8 cellular contexts compared by ENCODE assay signal in the genomic region with DNA sequence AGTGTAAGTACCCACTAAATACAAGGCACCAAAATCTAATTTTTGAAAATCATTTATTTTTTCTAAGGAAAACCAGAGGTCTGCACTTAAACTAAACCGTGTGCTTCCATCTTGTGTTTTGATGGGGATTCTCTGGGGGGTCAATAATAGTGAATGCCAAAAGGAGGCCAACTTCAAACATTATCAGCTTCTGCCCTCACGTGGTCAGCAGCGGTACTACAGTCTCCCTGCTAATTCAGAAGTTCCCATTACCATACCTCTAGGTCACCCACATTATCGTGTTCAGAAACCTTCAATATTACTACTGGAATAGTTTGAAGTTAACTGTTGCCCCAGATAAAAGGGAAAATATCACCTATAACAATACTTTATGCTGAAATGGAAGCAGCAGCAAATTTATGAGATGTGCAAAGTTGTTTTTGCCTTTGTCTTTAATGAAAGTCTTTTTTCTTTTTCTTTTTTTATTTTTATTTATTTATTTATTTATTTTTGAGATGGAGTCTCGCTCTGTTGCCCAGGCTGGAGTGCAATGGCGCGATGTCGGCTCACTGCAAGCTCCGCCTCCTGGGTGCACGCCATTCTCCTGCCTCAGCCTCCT. TPM values are rescaled to one million over a fixed set of nuclear protein-coding genes. Genes with fewer than 3 reads are reported as not detected.
DNase-seq lines count a peak whose midpoint lies in the region; ATAC-seq and TF ChIP-seq lines count a peak whose summit lies in the region.
"Had no signal": no experiment of that assay in that cellular context is flagged by ENCODE, and none has a peak within 500 bp of the region (broad histone marks: within the 10 kb centered on the region; RNA-seq: fewer than 3 reads in every experiment).

No MANE protein-coding gene starts in this region.

- H3K27ac ChIP-seq in left ventricle myocardium inferior (replicated peaks) = no peak overlapping the region

- H3K4me3 ChIP-seq in GM12865 (ENCODE audit: low read depth, low read length) (no peak overlapping the region), left ventricle myocardium inferior (no peak overlapping the region)

- peaks cover 2% of the 10 kb centered on the region for H3K36me3 Mint-ChIP-seq in activated naive CD8-positive, alpha-beta T cell treated with anti-CD3 and anti-CD28 coated beads, Interleukin-2, amount 10 ng/mL, durations not matched to agents 7 days and 5 days

- TF ChIP-seq CTCF in GM12865 (IDR thresholded peaks at IDR 0.05; ENCODE audit: insufficient read depth, low read depth, low read length, missing control alignments) (peak; percentile 70), left ventricle myocardium inferior (IDR thresholded peaks at IDR 0.05; ENCODE audit: borderline replicate concordance) (peak; percentile 75)

- no peaks in the 10 kb centered on the region for H3K4me1 ChIP-seq in left ventricle myocardium inferior

- no peaks in the 10 kb centered on the region for H3K9me3 Mint-ChIP-seq in activated naive CD8-positive, alpha-beta T cell treated with anti-CD3 and anti-CD28 coated beads, Interleukin-2, amount 10 ng/mL, durations not matched to agents 7 days and 5 days
- H3K9me3 Mint-ChIP-seq: dendritic cell treated with granulocyte-macrophage colony-stimulating factor and Interleukin-4, amounts not matched to agents 40 ng/mL and 50 ng/mL, for 4 days had no signal

- no peak overlapping the region for H3K4me3 Mint-ChIP-seq in activated naive CD8-positive, alpha-beta T cell treated with anti-CD3 and anti-CD28 coated beads, Interleukin-2, amount 10 ng/mL, durations not matched to agents 7 days and 5 days
- H3K4me3 Mint-ChIP-seq: dendritic cell treated with granulocyte-macrophage colony-stimulating factor and Interleukin-4, amounts not matched to agents 40 ng/mL and 50 ng/mL, for 4 days had no signal

- DNase-seq in GM12865 (ENCODE audit: low read depth) (peak; percentile 54), SK-N-DZ (ENCODE audit: low spot score) (peak; percentile 33), left ventricle myocardium inferior (peak; percentile 45), T1000 (lab: John Stamatoyannopoulos, UW) (no peak)
- peak; percentile 53 for DNase-seq in activated naive CD8-positive, alpha-beta T cell treated with anti-CD3 and anti-CD28 coated beads, Interleukin-2, amount 10 ng/mL, durations not matched to agents 7 days and 5 days
- peak; percentile 14 to 57 for DNase-seq in stimulated activated CD4-positive, alpha-beta T cell treated with anti-CD3 and anti-CD28 coated beads, Interleukin-12 subunit alpha, Interleukin-12 subunit beta, amount 100 ng/mL, for 24 hours (ENCODE audit: low read depth in 2 of 2)

- intact Hi-C loops in left ventricle myocardium inferior (cut with micrococcal nuclease) = no loop called here

- H3K36me3 ChIP-seq in left ventricle myocardium inferior = peaks cover 21% of the 10 kb centered on the region

- H3K27me3 ChIP-seq in left ventricle myocardium inferior (ENCODE audit: low read depth) = no peaks in the 10 kb centered on the region

- POLR2A ChIA-PET in activated naive CD8-positive, alpha-beta T cell treated with anti-CD3 and anti-CD28 coated beads, Interleukin-2, amount 10 ng/mL, durations not matched to agents 7 days and 5 days (lab: Charles Lee) = no interaction called here

- H3K4me1 Mint-ChIP-seq in activated naive CD8-positive, alpha-beta T cell treated with anti-CD3 and anti-CD28 coated beads, Interleukin-2, amount 10 ng/mL, durations not matched to agents 7 days and 5 days = no peaks in the 10 kb centered on the region

- peak; percentile 72 for ATAC-seq in HG02943 (IDR thresholded peaks at IDR 0.05; ENCODE audit: low read depth, unreplicated experiment)
- ATAC-seq in activated naive CD8-positive, alpha-beta T cell treated with anti-CD3 and anti-CD28 coated beads, Interleukin-2, amount 10 ng/mL, durations not matched to agents 7 days and 5 days (ENCODE audit: low read depth) = no peak

- H3K27me3 Mint-ChIP-seq in activated naive CD8-positive, alpha-beta T cell treated with anti-CD3 and anti-CD28 coated beads, Interleukin-2, amount 10 ng/mL, durations not matched to agents 7 days and 5 days = no peaks in the 10 kb centered on the region
- H3K27me3 Mint-ChIP-seq: dendritic cell treated with granulocyte-macrophage colony-stimulating factor and Interleukin-4, amounts not matched to agents 40 ng/mL and 50 ng/mL, for 4 days had no signal

- no peaks in the 10 kb centered on the region for H3K9me3 ChIP-seq in left ventricle myocardium inferior (replicated peaks)

- H3K27ac Mint-ChIP-seq in activated naive CD8-positive, alpha-beta T cell treated with anti-CD3 and anti-CD28 coated beads, Interleukin-2, amount 10 ng/mL, durations not matched to agents 7 days and 5 days = no peak overlapping the region
- H3K27ac Mint-ChIP-seq: dendritic cell treated with granulocyte-macrophage colony-stimulating factor and Interleukin-4, amounts not matched to agents 40 ng/mL and 50 ng/mL, for 4 days had no signal

RNA-seq across cellular contexts. Expression of a gene that starts 17.3 kb away (rescaled TPM):
- 21.8 and 22.5 TPM in 2 replicates for polyA plus RNA-seq in SK-N-DZ (2014; cell fraction: cytosol; rRNA removed)
- 33.0 and 35.7 TPM in 2 replicates for polyA plus RNA-seq in SK-N-DZ (2014; cell fraction: nucleus; rRNA removed)
- total RNA-seq in activated naive CD8-positive, alpha-beta T cell treated with anti-CD3 and anti-CD28 coated beads, Interleukin-2, amount 10 ng/mL, durations not matched to agents 7 days and 5 days = 1 to 10 TPM; 6.0 to 6.9 TPM
- 4.9 TPM for total RNA-seq in left ventricle myocardium inferior

RNA-seq across cellular contexts. Expression of a gene that starts 24.2 kb away (rescaled TPM):
- polyA plus RNA-seq in SK-N-DZ (2014; cell fraction: cytosol; rRNA removed) = 18.1 and 18.3 TPM in 2 replicates
- 6.2 and 8.0 TPM in 2 replicates for polyA plus RNA-seq in SK-N-DZ (2014; cell fraction: nucleus; rRNA removed)
- 10 to 100 TPM; 15.9 to 17.2 TPM for total RNA-seq in activated naive CD8-positive, alpha-beta T cell treated with anti-CD3 and anti-CD28 coated beads, Interleukin-2, amount 10 ng/mL, durations not matched to agents 7 days and 5 days
- 18.1 TPM for total RNA-seq in left ventricle myocardium inferior

RNA-seq across cellular contexts. Expression of a gene that starts 45.2 kb away (rescaled TPM):
- not detected in 2 replicates for polyA plus RNA-seq in SK-N-DZ (2014; cell fraction: cytosol; rRNA removed)
- polyA plus RNA-seq in SK-N-DZ (2014; cell fraction: nucleus; rRNA removed) = not detected in 2 replicates
- total RNA-seq in activated naive CD8-positive, alpha-beta T cell treated with anti-CD3 and anti-CD28 coated beads, Interleukin-2, amount 10 ng/mL, durations not matched to agents 7 days and 5 days = not detected
- not detected for total RNA-seq in left ventricle myocardium inferior
